1 cellular context compared by ENCODE assay signal in the genomic region with DNA sequence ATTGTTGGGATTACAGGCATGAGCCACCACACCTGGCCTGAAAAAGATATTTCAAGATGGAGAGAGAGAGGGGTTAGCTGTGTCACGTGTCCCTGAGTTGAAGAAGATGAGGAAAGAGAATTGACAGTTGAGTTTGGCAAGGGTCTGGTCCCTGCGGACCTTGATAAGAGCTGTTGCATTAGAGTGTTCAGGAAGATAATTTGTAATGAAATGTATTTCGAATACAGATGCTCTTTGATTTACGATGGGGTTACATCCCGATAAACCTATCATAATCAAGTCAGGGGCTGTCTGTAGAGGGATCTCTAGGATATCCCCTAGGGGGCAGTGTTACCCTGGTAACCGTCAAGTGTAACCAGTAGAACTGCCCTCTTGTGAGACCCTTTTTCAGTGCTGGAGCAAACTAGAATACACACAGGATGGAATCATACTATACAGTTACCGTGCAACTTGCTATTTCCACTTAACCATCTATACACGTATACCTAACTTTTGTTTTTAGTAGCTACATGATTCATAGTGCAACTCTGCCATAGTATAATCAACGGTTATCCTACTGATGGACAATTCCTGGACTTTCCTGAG.
TF ChIP-seq lines count a peak whose summit lies in the region.

No MANE protein-coding gene starts in this region.

TF ChIP-seq in K562, 482 proteins besides CTCF, POLR2A, EP300 and RAD21 (continued from another document and continues in another):
- TF ChIP-seq, protein P1, sequence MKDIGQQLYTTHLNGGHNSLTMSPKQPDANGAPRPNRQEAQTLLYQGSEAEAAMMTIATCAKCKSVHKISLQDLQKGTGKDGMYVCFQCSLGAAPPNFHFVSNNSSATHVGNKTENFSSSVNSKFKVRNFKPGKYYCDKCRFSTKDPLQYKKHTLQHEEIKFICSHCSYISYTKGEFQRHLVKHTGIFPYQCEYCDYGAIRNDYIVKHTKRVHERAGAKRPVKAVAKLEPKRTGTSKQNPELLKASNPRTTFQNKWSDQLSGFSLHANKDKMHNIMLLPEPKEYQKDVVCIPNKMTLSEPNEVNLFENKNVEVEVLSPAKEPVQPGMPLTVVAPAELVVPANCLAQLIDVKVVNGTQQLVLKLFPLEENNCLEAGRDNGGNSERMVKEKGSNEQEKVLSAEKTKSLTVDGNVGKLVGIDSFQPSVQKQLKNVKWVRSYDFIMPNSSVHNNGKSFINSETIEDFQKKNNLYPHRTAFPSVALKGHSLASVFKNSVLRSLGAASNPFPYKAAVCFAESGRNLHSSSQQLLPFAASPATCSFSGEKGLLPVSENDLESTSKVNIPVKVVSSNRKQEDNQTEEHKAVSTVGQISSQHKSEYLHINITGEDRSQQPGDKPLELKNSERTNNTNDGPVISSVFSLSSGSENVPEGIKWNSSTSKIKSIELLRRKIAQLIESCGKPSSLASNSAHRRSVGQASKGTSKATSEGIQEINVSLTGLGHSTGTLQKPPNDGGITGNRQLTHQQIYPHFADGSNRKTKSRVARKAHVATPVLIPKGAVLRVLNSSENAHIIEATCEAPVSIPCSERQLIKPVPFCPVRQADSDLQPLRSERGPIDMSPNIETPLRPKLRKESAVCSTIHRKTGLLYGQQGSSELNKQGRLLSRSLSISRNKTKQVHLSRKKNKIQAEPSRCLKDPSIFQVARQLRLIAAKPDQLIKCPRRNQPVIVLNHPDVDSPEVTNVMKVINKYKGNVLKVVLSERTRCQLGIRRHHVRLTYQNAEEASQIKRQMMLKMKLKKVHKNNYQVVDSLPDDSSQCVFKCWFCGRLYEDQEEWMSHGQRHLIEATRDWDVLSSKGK (CRISPR knock-in tag; IDR thresholded peaks at IDR 0.05) = no peak
- TF ChIP-seq SUPT5H (IDR thresholded peaks at IDR 0.05) (peak; percentile 48; the same call in 1 of the 2 replicates), CREB1 (IDR thresholded peaks at IDR 0.05) (no peak; the same call in 1 of the 2 replicates), CREB1 (CRISPR knock-in tag; IDR thresholded peaks at IDR 0.05) (0 out of 2 replicates have a peak, but pooled peaks have one; percentile 13), THRAP3 (IDR thresholded peaks at IDR 0.05; ENCODE audit: borderline replicate concordance) (no peak), ZNF197 (CRISPR knock-in tag; IDR thresholded peaks at IDR 0.05; ENCODE audit: low read depth) (no peak), PHB (CRISPR knock-in tag; IDR thresholded peaks at IDR 0.05) (no peak), CXXC5 (CRISPR knock-in tag; IDR thresholded peaks at IDR 0.05) (0 out of 2 replicates have a peak, but pooled peaks have one; percentile 50), GATAD2A (IDR thresholded peaks at IDR 0.05) (no peak; the same call in none of the 2 replicates), DDX20 (tag; IDR thresholded peaks at IDR 0.05; ENCODE audit: low read depth) (no peak), MTA1 (IDR thresholded peaks at IDR 0.05; ENCODE audit: borderline replicate concordance) (peak; percentile 36; the same call in 1 of the 2 replicates), TCF7L2 (IDR thresholded peaks at IDR 0.05; ENCODE audit: low read depth, low read length) (no peak), TCF7 (IDR thresholded peaks at IDR 0.05; ENCODE audit: borderline replicate concordance) (no peak), NFXL1 (CRISPR knock-in tag; IDR thresholded peaks at IDR 0.05) (no peak), CHD1 (IDR thresholded peaks at IDR 0.05; ENCODE audit: low read length) (peak; percentile 4), ZNF384 (IDR thresholded peaks at IDR 0.05; ENCODE audit: low read depth, low read length) (no peak), CC2D1A (IDR thresholded peaks at IDR 0.05) (peak; percentile 93), FOXA1 (IDR thresholded peaks at IDR 0.05; ENCODE audit: borderline replicate concordance) (no peak), NFIX (CRISPR knock-in tag; IDR thresholded peaks at IDR 0.05; ENCODE audit: low read depth) (no peak), SOX6 (IDR thresholded peaks at IDR 0.05) (peak; percentile 84), TAF15 (IDR thresholded peaks at IDR 0.05; ENCODE audit: low read depth, low read length) (no peak), NFIC (IDR thresholded peaks at IDR 0.05) (peak; percentile 92), MTF1 (CRISPR knock-in tag; IDR thresholded peaks at IDR 0.05; ENCODE audit: borderline replicate concordance) (no peak), PHTF2 (CRISPR knock-in tag; IDR thresholded peaks at IDR 0.05) (no peak), CCNT2 (IDR thresholded peaks at IDR 0.05; ENCODE audit: borderline replicate concordance, extremely low read depth, insufficient read length, low read depth, low read length) (no peak), ZNF408 (CRISPR knock-in tag; IDR thresholded peaks at IDR 0.05; ENCODE audit: low read depth) (no peak), SMARCA4 (IDR thresholded peaks at IDR 0.05) (peak; percentile 92), DIDO1 (tag; IDR thresholded peaks at IDR 0.05; ENCODE audit: low read depth) (0 out of 2 replicates have a peak, but pooled peaks have one; percentile 12)
- TF ChIP-seq, protein P2, sequence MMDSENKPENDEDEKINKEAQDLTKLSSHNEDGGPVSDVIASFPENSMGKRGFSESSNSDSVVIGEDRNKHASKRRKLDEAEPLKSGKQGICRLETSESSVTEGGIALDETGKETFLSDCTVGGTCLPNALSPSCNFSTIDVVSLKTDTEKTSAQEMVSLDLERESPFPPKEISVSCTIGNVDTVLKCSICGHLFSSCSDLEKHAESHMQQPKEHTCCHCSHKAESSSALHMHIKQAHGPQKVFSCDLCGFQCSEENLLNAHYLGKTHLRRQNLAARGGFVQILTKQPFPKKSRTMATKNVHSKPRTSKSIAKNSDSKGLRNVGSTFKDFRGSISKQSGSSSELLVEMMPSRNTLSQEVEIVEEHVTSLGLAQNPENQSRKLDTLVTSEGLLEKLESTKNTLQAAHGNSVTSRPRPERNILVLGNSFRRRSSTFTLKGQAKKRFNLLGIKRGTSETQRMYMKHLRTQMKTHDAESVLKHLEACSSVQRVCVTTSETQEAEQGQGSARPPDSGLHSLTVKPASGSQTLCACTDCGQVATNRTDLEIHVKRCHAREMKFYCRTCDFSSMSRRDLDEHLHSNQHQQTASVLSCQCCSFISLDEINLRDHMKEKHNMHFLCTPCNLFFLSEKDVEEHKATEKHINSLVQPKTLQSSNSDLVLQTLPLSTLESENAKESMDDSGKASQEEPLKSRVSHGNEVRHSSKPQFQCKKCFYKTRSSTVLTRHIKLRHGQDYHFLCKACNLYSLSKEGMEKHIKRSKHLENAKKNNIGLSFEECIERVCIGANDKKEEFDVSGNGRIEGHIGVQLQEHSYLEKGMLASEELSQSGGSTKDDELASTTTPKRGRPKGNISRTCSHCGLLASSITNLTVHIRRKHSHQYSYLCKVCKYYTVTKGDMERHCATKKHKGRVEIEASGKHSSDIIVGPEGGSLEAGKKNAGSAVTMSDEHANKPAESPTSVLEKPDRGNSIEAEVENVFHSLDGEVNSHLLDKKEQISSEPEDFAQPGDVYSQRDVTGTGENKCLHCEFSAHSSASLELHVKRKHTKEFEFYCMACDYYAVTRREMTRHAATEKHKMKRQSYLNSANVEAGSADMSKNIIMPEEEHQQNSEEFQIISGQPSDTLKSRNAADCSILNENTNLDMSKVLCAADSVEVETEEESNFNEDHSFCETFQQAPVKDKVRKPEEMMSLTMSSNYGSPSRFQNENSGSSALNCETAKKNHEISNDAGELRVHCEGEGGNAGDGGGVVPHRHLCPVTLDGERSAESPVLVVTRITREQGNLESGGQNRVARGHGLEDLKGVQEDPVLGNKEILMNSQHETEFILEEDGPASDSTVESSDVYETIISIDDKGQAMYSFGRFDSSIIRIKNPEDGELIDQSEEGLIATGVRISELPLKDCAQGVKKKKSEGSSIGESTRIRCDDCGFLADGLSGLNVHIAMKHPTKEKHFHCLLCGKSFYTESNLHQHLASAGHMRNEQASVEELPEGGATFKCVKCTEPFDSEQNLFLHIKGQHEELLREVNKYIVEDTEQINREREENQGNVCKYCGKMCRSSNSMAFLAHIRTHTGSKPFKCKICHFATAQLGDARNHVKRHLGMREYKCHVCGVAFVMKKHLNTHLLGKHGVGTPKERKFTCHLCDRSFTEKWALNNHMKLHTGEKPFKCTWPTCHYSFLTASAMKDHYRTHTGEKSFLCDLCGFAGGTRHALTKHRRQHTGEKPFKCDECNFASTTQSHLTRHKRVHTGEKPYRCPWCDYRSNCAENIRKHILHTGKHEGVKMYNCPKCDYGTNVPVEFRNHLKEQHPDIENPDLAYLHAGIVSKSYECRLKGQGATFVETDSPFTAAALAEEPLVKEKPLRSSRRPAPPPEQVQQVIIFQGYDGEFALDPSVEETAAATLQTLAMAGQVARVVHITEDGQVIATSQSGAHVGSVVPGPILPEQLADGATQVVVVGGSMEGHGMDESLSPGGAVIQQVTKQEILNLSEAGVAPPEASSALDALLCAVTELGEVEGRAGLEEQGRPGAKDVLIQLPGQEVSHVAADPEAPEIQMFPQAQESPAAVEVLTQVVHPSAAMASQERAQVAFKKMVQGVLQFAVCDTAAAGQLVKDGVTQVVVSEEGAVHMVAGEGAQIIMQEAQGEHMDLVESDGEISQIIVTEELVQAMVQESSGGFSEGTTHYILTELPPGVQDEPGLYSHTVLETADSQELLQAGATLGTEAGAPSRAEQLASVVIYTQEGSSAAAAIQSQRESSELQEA (IDR thresholded peaks at IDR 0.05; ENCODE audit: low read depth) = no peak
- TF ChIP-seq, protein P3, sequence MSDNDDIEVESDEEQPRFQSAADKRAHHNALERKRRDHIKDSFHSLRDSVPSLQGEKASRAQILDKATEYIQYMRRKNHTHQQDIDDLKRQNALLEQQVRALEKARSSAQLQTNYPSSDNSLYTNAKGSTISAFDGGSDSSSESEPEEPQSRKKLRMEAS (CRISPR knock-in tag; IDR thresholded peaks at IDR 0.05) = no peak
- TF ChIP-seq, protein P4, sequence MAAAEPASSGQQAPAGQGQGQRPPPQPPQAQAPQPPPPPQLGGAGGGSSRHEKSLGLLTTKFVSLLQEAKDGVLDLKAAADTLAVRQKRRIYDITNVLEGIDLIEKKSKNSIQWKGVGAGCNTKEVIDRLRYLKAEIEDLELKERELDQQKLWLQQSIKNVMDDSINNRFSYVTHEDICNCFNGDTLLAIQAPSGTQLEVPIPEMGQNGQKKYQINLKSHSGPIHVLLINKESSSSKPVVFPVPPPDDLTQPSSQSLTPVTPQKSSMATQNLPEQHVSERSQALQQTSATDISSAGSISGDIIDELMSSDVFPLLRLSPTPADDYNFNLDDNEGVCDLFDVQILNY (CRISPR knock-in tag; IDR thresholded peaks at IDR 0.05) = no peak
- TF ChIP-seq, protein P5, sequence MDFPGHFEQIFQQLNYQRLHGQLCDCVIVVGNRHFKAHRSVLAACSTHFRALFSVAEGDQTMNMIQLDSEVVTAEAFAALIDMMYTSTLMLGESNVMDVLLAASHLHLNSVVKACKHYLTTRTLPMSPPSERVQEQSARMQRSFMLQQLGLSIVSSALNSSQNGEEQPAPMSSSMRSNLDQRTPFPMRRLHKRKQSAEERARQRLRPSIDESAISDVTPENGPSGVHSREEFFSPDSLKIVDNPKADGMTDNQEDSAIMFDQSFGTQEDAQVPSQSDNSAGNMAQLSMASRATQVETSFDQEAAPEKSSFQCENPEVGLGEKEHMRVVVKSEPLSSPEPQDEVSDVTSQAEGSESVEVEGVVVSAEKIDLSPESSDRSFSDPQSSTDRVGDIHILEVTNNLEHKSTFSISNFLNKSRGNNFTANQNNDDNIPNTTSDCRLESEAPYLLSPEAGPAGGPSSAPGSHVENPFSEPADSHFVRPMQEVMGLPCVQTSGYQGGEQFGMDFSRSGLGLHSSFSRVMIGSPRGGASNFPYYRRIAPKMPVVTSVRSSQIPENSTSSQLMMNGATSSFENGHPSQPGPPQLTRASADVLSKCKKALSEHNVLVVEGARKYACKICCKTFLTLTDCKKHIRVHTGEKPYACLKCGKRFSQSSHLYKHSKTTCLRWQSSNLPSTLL (IDR thresholded peaks at IDR 0.05) = no peak
- TF ChIP-seq, protein P6, sequence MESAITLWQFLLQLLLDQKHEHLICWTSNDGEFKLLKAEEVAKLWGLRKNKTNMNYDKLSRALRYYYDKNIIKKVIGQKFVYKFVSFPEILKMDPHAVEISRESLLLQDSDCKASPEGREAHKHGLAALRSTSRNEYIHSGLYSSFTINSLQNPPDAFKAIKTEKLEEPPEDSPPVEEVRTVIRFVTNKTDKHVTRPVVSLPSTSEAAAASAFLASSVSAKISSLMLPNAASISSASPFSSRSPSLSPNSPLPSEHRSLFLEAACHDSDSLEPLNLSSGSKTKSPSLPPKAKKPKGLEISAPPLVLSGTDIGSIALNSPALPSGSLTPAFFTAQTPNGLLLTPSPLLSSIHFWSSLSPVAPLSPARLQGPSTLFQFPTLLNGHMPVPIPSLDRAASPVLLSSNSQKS (CRISPR knock-in tag; IDR thresholded peaks at IDR 0.05) = no peak
- TF ChIP-seq, protein P7, sequence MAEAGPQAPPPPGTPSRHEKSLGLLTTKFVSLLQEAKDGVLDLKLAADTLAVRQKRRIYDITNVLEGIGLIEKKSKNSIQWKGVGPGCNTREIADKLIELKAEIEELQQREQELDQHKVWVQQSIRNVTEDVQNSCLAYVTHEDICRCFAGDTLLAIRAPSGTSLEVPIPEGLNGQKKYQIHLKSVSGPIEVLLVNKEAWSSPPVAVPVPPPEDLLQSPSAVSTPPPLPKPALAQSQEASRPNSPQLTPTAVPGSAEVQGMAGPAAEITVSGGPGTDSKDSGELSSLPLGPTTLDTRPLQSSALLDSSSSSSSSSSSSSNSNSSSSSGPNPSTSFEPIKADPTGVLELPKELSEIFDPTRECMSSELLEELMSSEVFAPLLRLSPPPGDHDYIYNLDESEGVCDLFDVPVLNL (CRISPR knock-in tag; IDR thresholded peaks at IDR 0.05; ENCODE audit: low read depth) = no peak
- TF ChIP-seq, protein P8, sequence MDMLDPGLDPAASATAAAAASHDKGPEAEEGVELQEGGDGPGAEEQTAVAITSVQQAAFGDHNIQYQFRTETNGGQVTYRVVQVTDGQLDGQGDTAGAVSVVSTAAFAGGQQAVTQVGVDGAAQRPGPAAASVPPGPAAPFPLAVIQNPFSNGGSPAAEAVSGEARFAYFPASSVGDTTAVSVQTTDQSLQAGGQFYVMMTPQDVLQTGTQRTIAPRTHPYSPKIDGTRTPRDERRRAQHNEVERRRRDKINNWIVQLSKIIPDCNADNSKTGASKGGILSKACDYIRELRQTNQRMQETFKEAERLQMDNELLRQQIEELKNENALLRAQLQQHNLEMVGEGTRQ (CRISPR knock-in tag; IDR thresholded peaks at IDR 0.05) = peak; percentile 34
- TF ChIP-seq, protein P9, sequence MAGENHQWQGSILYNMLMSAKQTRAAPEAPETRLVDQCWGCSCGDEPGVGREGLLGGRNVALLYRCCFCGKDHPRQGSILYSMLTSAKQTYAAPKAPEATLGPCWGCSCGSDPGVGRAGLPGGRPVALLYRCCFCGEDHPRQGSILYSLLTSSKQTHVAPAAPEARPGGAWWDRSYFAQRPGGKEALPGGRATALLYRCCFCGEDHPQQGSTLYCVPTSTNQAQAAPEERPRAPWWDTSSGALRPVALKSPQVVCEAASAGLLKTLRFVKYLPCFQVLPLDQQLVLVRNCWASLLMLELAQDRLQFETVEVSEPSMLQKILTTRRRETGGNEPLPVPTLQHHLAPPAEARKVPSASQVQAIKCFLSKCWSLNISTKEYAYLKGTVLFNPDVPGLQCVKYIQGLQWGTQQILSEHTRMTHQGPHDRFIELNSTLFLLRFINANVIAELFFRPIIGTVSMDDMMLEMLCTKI (IDR thresholded peaks at IDR 0.05; ENCODE audit: partially characterized antibody) = no peak
- TF ChIP-seq, protein P10, sequence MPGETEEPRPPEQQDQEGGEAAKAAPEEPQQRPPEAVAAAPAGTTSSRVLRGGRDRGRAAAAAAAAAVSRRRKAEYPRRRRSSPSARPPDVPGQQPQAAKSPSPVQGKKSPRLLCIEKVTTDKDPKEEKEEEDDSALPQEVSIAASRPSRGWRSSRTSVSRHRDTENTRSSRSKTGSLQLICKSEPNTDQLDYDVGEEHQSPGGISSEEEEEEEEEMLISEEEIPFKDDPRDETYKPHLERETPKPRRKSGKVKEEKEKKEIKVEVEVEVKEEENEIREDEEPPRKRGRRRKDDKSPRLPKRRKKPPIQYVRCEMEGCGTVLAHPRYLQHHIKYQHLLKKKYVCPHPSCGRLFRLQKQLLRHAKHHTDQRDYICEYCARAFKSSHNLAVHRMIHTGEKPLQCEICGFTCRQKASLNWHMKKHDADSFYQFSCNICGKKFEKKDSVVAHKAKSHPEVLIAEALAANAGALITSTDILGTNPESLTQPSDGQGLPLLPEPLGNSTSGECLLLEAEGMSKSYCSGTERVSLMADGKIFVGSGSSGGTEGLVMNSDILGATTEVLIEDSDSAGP (CRISPR knock-in tag; IDR thresholded peaks at IDR 0.05) = no peak
